1 cellular context compared by ENCODE assay signal in genomic region chr1:12542138-12542465, GRCh38.
TF ChIP-seq lines count a peak whose summit lies in the region.

No MANE protein-coding gene starts in this region.

TF ChIP-seq in IMR-90, 13 proteins besides CTCF, POLR2A, EP300 and RAD21 (continued from another document):
- no peak for TF ChIP-seq ELK1 (IDR thresholded peaks at IDR 0.05; ENCODE audit: borderline replicate concordance, low read depth, low read length)
- no peak for TF ChIP-seq RFX5 (IDR thresholded peaks at IDR 0.05; ENCODE audit: low read depth, low read length)
- no peak for TF ChIP-seq SMC3 (IDR thresholded peaks at IDR 0.05; ENCODE audit: low read depth, low read length)
- no peak for TF ChIP-seq NFE2L2 (IDR thresholded peaks at IDR 0.05; ENCODE audit: low read depth, low read length)
- TF ChIP-seq, protein P1, sequence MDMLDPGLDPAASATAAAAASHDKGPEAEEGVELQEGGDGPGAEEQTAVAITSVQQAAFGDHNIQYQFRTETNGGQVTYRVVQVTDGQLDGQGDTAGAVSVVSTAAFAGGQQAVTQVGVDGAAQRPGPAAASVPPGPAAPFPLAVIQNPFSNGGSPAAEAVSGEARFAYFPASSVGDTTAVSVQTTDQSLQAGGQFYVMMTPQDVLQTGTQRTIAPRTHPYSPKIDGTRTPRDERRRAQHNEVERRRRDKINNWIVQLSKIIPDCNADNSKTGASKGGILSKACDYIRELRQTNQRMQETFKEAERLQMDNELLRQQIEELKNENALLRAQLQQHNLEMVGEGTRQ (IDR thresholded peaks at IDR 0.05; ENCODE audit: low read depth, low read length) = no peak
- TF ChIP-seq CEBPB (IDR thresholded peaks at IDR 0.05; ENCODE audit: low read depth, low read length) = no peak
TF ChIP-seq in IMR-90: peak in this region for 0.
